10 cellular contexts compared by ENCODE assay signal in the genomic region with DNA sequence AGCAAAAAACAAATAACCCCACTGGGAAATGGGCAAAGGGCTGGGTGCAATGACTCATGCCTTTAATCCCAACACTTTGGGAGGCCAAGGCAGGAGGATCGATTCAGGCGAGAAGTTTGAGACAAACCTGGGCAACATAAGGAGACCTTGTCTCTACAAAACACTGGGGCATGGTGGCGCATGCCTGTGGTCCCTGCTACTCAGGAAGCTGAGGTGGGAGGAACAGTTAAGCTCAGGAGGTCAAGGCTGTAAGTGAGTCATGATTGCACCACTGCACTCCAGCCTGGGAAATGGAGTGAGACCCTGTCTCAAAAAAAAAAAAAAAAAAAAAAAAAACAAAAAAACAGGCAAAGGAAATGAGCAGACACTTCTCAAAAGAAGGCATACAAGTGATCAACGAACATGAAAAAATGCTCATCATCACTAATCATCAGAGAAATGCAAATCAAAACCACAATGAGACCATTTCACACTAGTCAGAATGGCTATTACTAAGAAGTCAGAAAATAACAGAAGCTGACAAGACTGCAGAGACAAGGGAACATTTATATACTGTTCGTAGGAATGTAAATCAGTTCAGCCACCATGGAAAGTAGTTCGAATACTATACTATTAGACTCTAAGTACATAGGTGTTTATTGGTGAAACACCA.
DNase-seq lines count a peak whose midpoint lies in the region; ATAC-seq and TF ChIP-seq lines count a peak whose summit lies in the region.
"Had no signal": no experiment of that assay in that cellular context is flagged by ENCODE, and none has a peak within 500 bp of the region (broad histone marks: within the 10 kb centered on the region; RNA-seq: fewer than 3 reads in every experiment).

No MANE protein-coding gene starts in this region.

- no peaks in the 10 kb centered on the region for H3K36me3 ChIP-seq in GM06990 (ENCODE audit: control insufficient read depth, insufficient read depth, low read length)
- H3K36me3 ChIP-seq: right lobe of liver had no signal

- POLR2A ChIA-PET in GM10248 (lab: Yijun Ruan, JAX), result no interaction called here

- peak; percentile 62 for ATAC-seq in GM21423 (IDR thresholded peaks at IDR 0.05; ENCODE audit: unreplicated experiment)
- ATAC-seq in HG03439 (IDR thresholded peaks at IDR 0.05; ENCODE audit: unreplicated experiment), result peak; percentile 95

- DNase-seq in GM06990 (ENCODE audit: extremely low read depth, insufficient read length), result peak; percentile 30
- DNase-seq in astrocyte of the spinal cord (ENCODE audit: low read depth, low spot score), result peak; percentile 72
- no peak for DNase-seq in NCI-H69 (lab: John Stamatoyannopoulos, UW)
- DNase-seq in GM03348 (ENCODE audit: low spot score), result no peak
- DNase-seq in DMS114 treated with DMSO at 0.1 percent for 48 hours (lab: John Stamatoyannopoulos, UW; ENCODE audit: unreplicated experiment), result no peak
- no peak for DNase-seq in GM10248 (ENCODE audit: extremely low spot score)
- DNase-seq: right lobe of liver, SHP77 treated with DMSO at 0.1 percent for 48 hours had no signal

- CTCF ChIA-PET in GM10248 (lab: Yijun Ruan, JAX), result interaction anchor here (0.8 to 1.1 kb wide), 2 partner anchors 61 to 252 kb away, joined by 3 read pairs; no protein-coding TSS in a partner anchor

- no peak overlapping the region for H3K4me3 ChIP-seq in GM06990 (replicated peaks; ENCODE audit: low read depth, low read length)
- no peak overlapping the region for H3K4me3 ChIP-seq in astrocyte of the spinal cord (ENCODE audit: low read depth, low read length)
- H3K4me3 ChIP-seq: right lobe of liver had no signal

- no peaks in the 10 kb centered on the region for H3K27me3 ChIP-seq in GM06990 (replicated peaks; ENCODE audit: control insufficient read depth, insufficient read depth, low read length)
- H3K27me3 ChIP-seq: right lobe of liver had no signal

- in situ Hi-C loops in astrocyte of the spinal cord (cut with HindIII; ENCODE audit: low sequenced_read_pairs), result no loop called here

- no peak for TF ChIP-seq CTCF in GM06990 (IDR thresholded peaks at IDR 0.05; ENCODE audit: insufficient read depth, low read length, poor library complexity, severe bottlenecking)
- TF ChIP-seq CTCF in astrocyte of the spinal cord (IDR thresholded peaks at IDR 0.05; ENCODE audit: low read depth, low read length), result no peak
- no peak for TF ChIP-seq CTCF in GM10248 (IDR thresholded peaks at IDR 0.05; ENCODE audit: control extremely low read depth, extremely low read depth, low read depth, missing control alignments)

Comparison
In these comparisons a context has a peak if more than half of its experiments do, and no peak if none do; other contexts are left out.
1. DNase-seq: peak in GM06990 (single experiment) and astrocyte of the spinal cord (single experiment); none in NCI-H69 (single experiment), GM03348 (single experiment), DMS114 treated with DMSO at 0.1 percent for 48 hours (single experiment) and GM10248 (single experiment).